1 cellular context compared by ENCODE assay signal in genomic region chr19:7668842-7669241, GRCh38.
TF ChIP-seq lines count a peak whose summit lies in the region.

RETN (plus strand) TSS chr19:7669049; CDS start chr19:7669327, 278 bp downstream.

TF ChIP-seq in H1, 55 proteins besides CTCF, POLR2A, EP300 and RAD21:
- TF ChIP-seq PHF8 (conservative IDR thresholded peaks at IDR 0.05; ENCODE audit: low read depth, low read length) (no peak), RBBP5 (IDR thresholded peaks at IDR 0.05; ENCODE audit: borderline replicate concordance, low read depth, low read length) (no peak), GABPA (IDR thresholded peaks at IDR 0.05; ENCODE audit: borderline replicate concordance, insufficient read depth, low read length) (no peak), KDM4A (IDR thresholded peaks at IDR 0.05; ENCODE audit: low read depth, low read length, severe bottlenecking) (no peak), POU5F1 (IDR thresholded peaks at IDR 0.05; ENCODE audit: low read depth, low read length) (no peak), EZH2 (IDR thresholded peaks at IDR 0.05; ENCODE audit: low read depth, low read length, severe bottlenecking) (no peak), TAF1 (IDR thresholded peaks at IDR 0.05; ENCODE audit: low read depth, low read length) (no peak), MAX (IDR thresholded peaks at IDR 0.05) (no peak), CTBP2 (IDR thresholded peaks at IDR 0.05; ENCODE audit: borderline replicate concordance, insufficient read depth, insufficient read length, low read length) (no peak), SUZ12 (IDR thresholded peaks at IDR 0.05; ENCODE audit: low read length) (no peak), SIRT6 (IDR thresholded peaks at IDR 0.05; ENCODE audit: low read length) (no peak), JUND (IDR thresholded peaks at IDR 0.05; ENCODE audit: low read length) (no peak), SP2 (IDR thresholded peaks at IDR 0.05; ENCODE audit: low read length) (no peak), NANOG (IDR thresholded peaks at IDR 0.05; ENCODE audit: insufficient read depth, low read depth, low read length, poor library complexity, severe bottlenecking) (no peak), CHD7 (IDR thresholded peaks at IDR 0.05; ENCODE audit: insufficient replicate concordance, low read length) (no peak), SAP30 (IDR thresholded peaks at IDR 0.05; ENCODE audit: insufficient read depth, insufficient replicate concordance, low read length) (no peak), RXRA (IDR thresholded peaks at IDR 0.05; ENCODE audit: insufficient read depth, low read depth, low read length) (no peak), CBX5 (IDR thresholded peaks at IDR 0.05; ENCODE audit: low read depth, low read length) (no peak), USF2 (IDR thresholded peaks at IDR 0.05; ENCODE audit: low read length) (no peak), JUN (IDR thresholded peaks at IDR 0.05; ENCODE audit: low read depth, low read length) (no peak)
